ENCODE assay signal across 7 cellular contexts in the genomic region with DNA sequence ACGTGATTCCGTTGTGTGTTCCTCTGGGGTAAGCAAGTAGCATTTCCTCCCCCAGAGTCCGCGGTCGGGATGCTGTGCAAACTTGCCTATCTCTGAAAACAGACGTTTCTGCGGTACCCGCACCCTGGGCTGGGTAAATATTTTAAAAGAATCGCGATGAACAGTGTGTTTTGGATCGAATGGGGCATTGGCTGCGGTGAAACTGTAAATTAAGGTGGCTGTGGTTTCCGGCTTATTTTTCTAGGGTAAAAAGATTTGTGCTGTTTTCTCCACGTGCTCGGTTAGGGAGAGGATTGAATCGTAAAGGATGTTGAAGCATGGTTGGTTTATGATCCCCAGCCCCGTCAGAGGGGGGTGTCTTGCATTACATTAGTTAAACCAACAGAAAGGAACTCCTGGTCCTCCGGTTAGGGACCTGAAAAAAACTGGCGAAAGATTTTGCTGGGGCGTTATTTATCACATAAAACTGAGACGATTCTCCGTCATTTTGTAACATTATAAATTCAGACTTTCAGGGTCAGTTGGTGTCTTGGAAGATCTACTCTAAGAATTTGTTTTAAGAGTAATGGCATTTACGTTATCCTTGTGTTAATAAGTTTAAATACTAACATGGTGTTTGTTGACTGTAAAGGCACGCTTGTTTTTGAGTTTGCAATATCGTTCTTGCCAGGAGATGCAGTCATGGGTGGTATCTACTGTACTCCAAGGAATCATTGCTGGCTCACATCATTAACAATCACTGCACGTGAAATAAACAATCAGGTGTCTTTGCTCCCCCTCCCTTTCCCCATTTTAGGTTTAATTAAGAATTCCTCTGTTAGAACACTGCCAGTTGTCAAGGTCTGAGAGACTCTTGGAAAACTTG. TPM values are rescaled to one million over a fixed set of nuclear protein-coding genes. Genes with fewer than 3 reads are reported as not detected.
DNase-seq lines count a peak whose midpoint lies in the region; ATAC-seq and TF ChIP-seq lines count a peak whose summit lies in the region.

No MANE protein-coding gene starts in this region.

- DNase-seq in GM19238 (ENCODE audit: insufficient read length, low spot score) (peak; percentile 4), choroid plexus epithelial cell (ENCODE audit: low read depth) (peak; percentile 77), LoVo (ENCODE audit: low spot score) (no peak), NCI-H187 (lab: John Stamatoyannopoulos, UW) (no peak), NCI-H2081 (lab: John Stamatoyannopoulos, UW) (no peak)
- DNase-seq in naive thymus-derived CD4-positive, alpha-beta T cell = peak in 4 of 9 donors; percentile 10 to 22 (median 14)

- no peaks in the 10 kb centered on the region for H3K36me3 Mint-ChIP-seq in naive thymus-derived CD4-positive, alpha-beta T cell

- 3% methylated on average over 25 of the region's 26 CpGs for WGBS in HUES64

- H3K4me1 Mint-ChIP-seq in naive thymus-derived CD4-positive, alpha-beta T cell = peaks cover 10 to 27% (median 23%) of the 10 kb centered on the region in 7 donors

- H3K27ac ChIP-seq in HUES64 (ENCODE audit: low read depth, low read length) = no peak overlapping the region
- H3K27ac ChIP-seq in naive thymus-derived CD4-positive, alpha-beta T cell (ENCODE audit: low read depth, low read length) = no peak overlapping the region

- peaks cover 46% of the 10 kb centered on the region for H3K4me1 ChIP-seq in HUES64 (ENCODE audit: insufficient read depth, low read length)
- no peaks in the 10 kb centered on the region for H3K4me1 ChIP-seq in naive thymus-derived CD4-positive, alpha-beta T cell (ENCODE audit: control insufficient read depth in 2 of 2, insufficient read depth in 2 of 2, low read length in 2 of 2)

- peaks cover 0 to 1% (median 0%) of the 10 kb centered on the region in 11 donors for H3K9me3 Mint-ChIP-seq in naive thymus-derived CD4-positive, alpha-beta T cell

- no peaks in the 10 kb centered on the region for H3K9me3 ChIP-seq in HUES64 (ENCODE audit: insufficient read depth, low read depth, low read length)
- H3K9me3 ChIP-seq in naive thymus-derived CD4-positive, alpha-beta T cell (ENCODE audit: control insufficient read depth in 2 of 3, low read length in 3 of 3) = no peaks in the 10 kb centered on the region

- ATAC-seq in naive thymus-derived CD4-positive, alpha-beta T cell = no peak

- H3K9ac ChIP-seq in HUES64 (ENCODE audit: low read depth, low read length) = no peak overlapping the region; the same call in 1 of the 2 replicates

- peak overlapping the region; percentile 78 to 91 (median 86) for H3K4me3 Mint-ChIP-seq in naive thymus-derived CD4-positive, alpha-beta T cell

- peaks cover 81% of the 10 kb centered on the region for H3K27me3 ChIP-seq in HUES64 (ENCODE audit: insufficient read depth, low read length)
- peaks cover 0 to 11% of the 10 kb centered on the region in 2 donors for H3K27me3 ChIP-seq in naive thymus-derived CD4-positive, alpha-beta T cell (ENCODE audit: control insufficient read depth in 2 of 2, insufficient read depth in 2 of 2, low read length in 2 of 2)

- intact Hi-C loops in naive thymus-derived CD4-positive, alpha-beta T cell (cut with micrococcal nuclease) = loop anchor here in 1 of 2 donors (10.0 kb wide), 1 partner anchor 417 kb away; no protein-coding TSS in a partner anchor

- CTCF ChIA-PET in naive thymus-derived CD4-positive, alpha-beta T cell (lab: Charles Lee) = no interaction called here

- TF ChIP-seq CTCF in choroid plexus epithelial cell (conservative IDR thresholded peaks at IDR 0.05; ENCODE audit: low read depth, low read length) = peak; percentile 20

- no peaks in the 10 kb centered on the region for H3K36me3 ChIP-seq in HUES64 (ENCODE audit: insufficient read depth, low read length)
- no peaks in the 10 kb centered on the region for H3K36me3 ChIP-seq in naive thymus-derived CD4-positive, alpha-beta T cell (ENCODE audit: control insufficient read depth in 2 of 3, insufficient read depth in 3 of 3, low read length in 3 of 3)

- H3K27ac Mint-ChIP-seq in naive thymus-derived CD4-positive, alpha-beta T cell = peak overlapping the region in 1 of 9 donors; percentile 50

- POLR2A ChIA-PET in naive thymus-derived CD4-positive, alpha-beta T cell (lab: Charles Lee) = no interaction called here

- H3K4me3 ChIP-seq in HUES64 (ENCODE audit: low read length) (peak overlapping the region; percentile 60), choroid plexus epithelial cell (ENCODE audit: low read depth, low read length) (peak overlapping the region; percentile 70)
- no peak overlapping the region for H3K4me3 ChIP-seq in naive thymus-derived CD4-positive, alpha-beta T cell (ENCODE audit: low read length)

- H3K27me3 Mint-ChIP-seq in naive thymus-derived CD4-positive, alpha-beta T cell = peaks cover 41 to 66% (median 61%) of the 10 kb centered on the region in 5 donors

RNA-seq across cellular contexts. Expression of gene HHIP, which starts 1.4 kb away (rescaled TPM):
- polyA plus RNA-seq in HUES64 (2013, experiment 1 of 2) = 0.50 TPM
- polyA plus RNA-seq in HUES64 (2013, experiment 2 of 2) = 0.89 TPM
- total RNA-seq in naive thymus-derived CD4-positive, alpha-beta T cell = under 1 TPM in 1 of 5 experiments, not detected in 4; 0.19 TPM
- polyA plus RNA-seq in naive thymus-derived CD4-positive, alpha-beta T cell = not detected

Comparison
In these comparisons a context has a peak if more than half of its experiments do, and no peak if none do; other contexts are left out.
1. DNase-seq: peak in GM19238 (single experiment) and choroid plexus epithelial cell (single experiment); none in LoVo (single experiment), NCI-H187 (0 of 2) and NCI-H2081 (0 of 2).